10 cellular contexts compared by ENCODE assay signal in genomic region chr12:87280356-87280755, GRCh38.
DNase-seq lines count a peak whose midpoint lies in the region; ATAC-seq and TF ChIP-seq lines count a peak whose summit lies in the region.
"Had no signal": no experiment of that assay in that cellular context is flagged by ENCODE, and none has a peak within 500 bp of the region (broad histone marks: within the 10 kb centered on the region; RNA-seq: fewer than 3 reads in every experiment).

No MANE protein-coding gene starts in this region.

- peaks cover 2% of the 10 kb centered on the region for H3K9me3 Mint-ChIP-seq in activated naive CD4-positive, alpha-beta T cell treated with anti-CD3 and anti-CD28 coated beads, Interleukin-2, amount 10 ng/mL, durations not matched to agents 7 days and 5 days
- no peaks in the 10 kb centered on the region for H3K9me3 Mint-ChIP-seq in activated CD4-positive, alpha-beta T cell treated with anti-CD3 and anti-CD28 coated beads, Interleukin-2, amount 10 ng/mL, durations not matched to agents 7 days and 5 days

- H3K27me3 Mint-ChIP-seq in activated naive CD4-positive, alpha-beta T cell treated with anti-CD3 and anti-CD28 coated beads, Interleukin-2, amount 10 ng/mL, durations not matched to agents 7 days and 5 days, result no peaks in the 10 kb centered on the region
- no peaks in the 10 kb centered on the region for H3K27me3 Mint-ChIP-seq in activated CD4-positive, alpha-beta T cell treated with anti-CD3 and anti-CD28 coated beads, Interleukin-2, amount 10 ng/mL, durations not matched to agents 7 days and 5 days
- H3K27me3 Mint-ChIP-seq: central memory CD8-positive, alpha-beta T cell had no signal

- in situ Hi-C loops in KBM-7 (cut with MboI; ENCODE audit: low pct_unique_long_range_greater_than_20kb, low sequenced_read_pairs), result no loop called here

- H3K36me3 Mint-ChIP-seq in activated naive CD4-positive, alpha-beta T cell treated with anti-CD3 and anti-CD28 coated beads, Interleukin-2, amount 10 ng/mL, durations not matched to agents 7 days and 5 days, result no peaks in the 10 kb centered on the region
- no peaks in the 10 kb centered on the region for H3K36me3 Mint-ChIP-seq in activated CD4-positive, alpha-beta T cell treated with anti-CD3 and anti-CD28 coated beads, Interleukin-2, amount 10 ng/mL, durations not matched to agents 7 days and 5 days (ENCODE audit: low read depth)

- peak; percentile 20 for DNase-seq in GM06990 (ENCODE audit: extremely low read depth, insufficient read length)
- DNase-seq in KBM-7, result peak; percentile 8
- no peak for DNase-seq in colonic mucosa
- no peak for DNase-seq in activated naive CD4-positive, alpha-beta T cell treated with anti-CD3 and anti-CD28 coated beads, Interleukin-2, amount 10 ng/mL, durations not matched to agents 7 days and 5 days
- no peak for DNase-seq in NCI-H1092 (lab: John Stamatoyannopoulos, UW)
- no peak for DNase-seq in activated CD4-positive, alpha-beta T cell treated with anti-CD3 and anti-CD28 coated beads, Interleukin-2, amount 10 ng/mL, durations not matched to agents 7 days and 5 days

- ATAC-seq in GM19455 (IDR thresholded peaks at IDR 0.05; ENCODE audit: unreplicated experiment), result peak; percentile 60
- peak; percentile 88 for ATAC-seq in HG02943 (IDR thresholded peaks at IDR 0.05; ENCODE audit: low read depth, unreplicated experiment)

- H3K4me3 ChIP-seq in GM06990 (replicated peaks; ENCODE audit: low read depth, low read length) (no peak overlapping the region), colonic mucosa (no peak overlapping the region)
- H3K4me3 ChIP-seq: lung had no signal

- no peaks in the 10 kb centered on the region for H3K4me1 Mint-ChIP-seq in activated naive CD4-positive, alpha-beta T cell treated with anti-CD3 and anti-CD28 coated beads, Interleukin-2, amount 10 ng/mL, durations not matched to agents 7 days and 5 days
- no peaks in the 10 kb centered on the region for H3K4me1 Mint-ChIP-seq in activated CD4-positive, alpha-beta T cell treated with anti-CD3 and anti-CD28 coated beads, Interleukin-2, amount 10 ng/mL, durations not matched to agents 7 days and 5 days
- H3K4me1 Mint-ChIP-seq: central memory CD8-positive, alpha-beta T cell had no signal

- no peak overlapping the region for H3K27ac ChIP-seq in colonic mucosa

- POLR2A ChIA-PET in activated CD4-positive, alpha-beta T cell treated with anti-CD3 and anti-CD28 coated beads, Interleukin-2, amount 10 ng/mL, durations not matched to agents 7 days and 5 days (lab: Charles Lee), result no interaction called here

- H3K4me3 Mint-ChIP-seq in activated naive CD4-positive, alpha-beta T cell treated with anti-CD3 and anti-CD28 coated beads, Interleukin-2, amount 10 ng/mL, durations not matched to agents 7 days and 5 days, result no peak overlapping the region
- no peak overlapping the region for H3K4me3 Mint-ChIP-seq in activated CD4-positive, alpha-beta T cell treated with anti-CD3 and anti-CD28 coated beads, Interleukin-2, amount 10 ng/mL, durations not matched to agents 7 days and 5 days
- H3K4me3 Mint-ChIP-seq: central memory CD8-positive, alpha-beta T cell had no signal

- no peak overlapping the region for H3K27ac Mint-ChIP-seq in activated naive CD4-positive, alpha-beta T cell treated with anti-CD3 and anti-CD28 coated beads, Interleukin-2, amount 10 ng/mL, durations not matched to agents 7 days and 5 days
- no peak overlapping the region for H3K27ac Mint-ChIP-seq in activated CD4-positive, alpha-beta T cell treated with anti-CD3 and anti-CD28 coated beads, Interleukin-2, amount 10 ng/mL, durations not matched to agents 7 days and 5 days

- H3K36me3 ChIP-seq in GM06990 (ENCODE audit: control insufficient read depth, insufficient read depth, low read length) (no peaks in the 10 kb centered on the region), colonic mucosa (no peaks in the 10 kb centered on the region)

- TF ChIP-seq CTCF in GM06990 (IDR thresholded peaks at IDR 0.05; ENCODE audit: insufficient read depth, low read length, poor library complexity, severe bottlenecking), result no peak
- TF ChIP-seq CTCF in colonic mucosa (IDR thresholded peaks at IDR 0.05), result no peak

- CTCF ChIA-PET in activated naive CD4-positive, alpha-beta T cell treated with anti-CD3 and anti-CD28 coated beads, Interleukin-2, amount 10 ng/mL, durations not matched to agents 7 days and 5 days (lab: Charles Lee), result no interaction called here
- CTCF ChIA-PET in activated CD4-positive, alpha-beta T cell treated with anti-CD3 and anti-CD28 coated beads, Interleukin-2, amount 10 ng/mL, durations not matched to agents 7 days and 5 days (lab: Charles Lee), result no interaction called here

- H3K9ac ChIP-seq in colonic mucosa (ENCODE audit: low read depth in 2 of 2, low read length in 2 of 2), result no peak overlapping the region

- H3K27me3 ChIP-seq in GM06990 (replicated peaks; ENCODE audit: control insufficient read depth, insufficient read depth, low read length), result no peaks in the 10 kb centered on the region
- H3K27me3 ChIP-seq in colonic mucosa, result no peaks in the 10 kb centered on the region

- no peaks in the 10 kb centered on the region for H3K9me3 ChIP-seq in colonic mucosa

- intact Hi-C loops in colonic mucosa (cut with DNase I), result no loop called here

- H3K4me1 ChIP-seq in colonic mucosa, result no peaks in the 10 kb centered on the region

Comparison
In these comparisons a context has a peak if more than half of its experiments do, and no peak if none do; other contexts are left out.
1. DNase-seq: peak in GM06990 (single experiment) and KBM-7 (single experiment); none in colonic mucosa (single experiment), activated naive CD4-positive, alpha-beta T cell treated with anti-CD3 and anti-CD28 coated beads, Interleukin-2, amount 10 ng/mL, durations not matched to agents 7 days and 5 days (single experiment), NCI-H1092 (single experiment) and activated CD4-positive, alpha-beta T cell treated with anti-CD3 and anti-CD28 coated beads, Interleukin-2, amount 10 ng/mL, durations not matched to agents 7 days and 5 days (single experiment).